Comparison of ENCODE assay signal across 8 cellular contexts in genomic region chr1:116763787-116764465, GRCh38. TPM values are rescaled to one million over a fixed set of nuclear protein-coding genes. Genes with fewer than 3 reads are reported as not detected.
DNase-seq lines count a peak whose midpoint lies in the region; ATAC-seq, FAIRE-seq and TF ChIP-seq lines count a peak whose summit lies in the region.

No MANE protein-coding gene starts in this region.

- H4K20me1 ChIP-seq in DOHH2 (ENCODE audit: control insufficient read depth, insufficient read depth, low read depth, low read length) = no peaks in the 10 kb centered on the region

- H3K9me3 ChIP-seq in DOHH2 (ENCODE audit: control insufficient read depth, insufficient read depth, low read length) (no peaks in the 10 kb centered on the region), kidney (ENCODE audit: control insufficient read depth in 1 of 2, low read length in 2 of 2) (peaks cover 0 to 6% of the 10 kb centered on the region in 2 donors), vagina (no peaks in the 10 kb centered on the region)

- no peaks in the 10 kb centered on the region for H3F3A ChIP-seq in DOHH2 (ENCODE audit: control insufficient read depth, insufficient read depth)

- intact Hi-C loops in kidney (cut with DNase I) = no loop called here
- intact Hi-C loops in vagina (cut with DNase I) = no loop called here

- FAIRE-seq in kidney (lab: Jason Lieb, UNC) = no peak

- DNase-seq in Kasumi-1 (lab: John Stamatoyannopoulos, UW) = peak; percentile 37 to 55
- DNase-seq in activated naive CD4-positive, alpha-beta T cell treated with anti-CD3 and anti-CD28 coated beads, Interleukin-2, amount 10 ng/mL, durations not matched to agents 7 days and 5 days = peak; percentile 64
- DNase-seq in kidney = no peak
- DNase-seq in vagina (ENCODE audit: extremely low spot score in 2 of 2) = no peak

- H3K27me3 ChIP-seq in DOHH2 (ENCODE audit: control insufficient read depth, low read length) = no peaks in the 10 kb centered on the region
- H3K27me3 ChIP-seq in vagina = no peaks in the 10 kb centered on the region

- no peaks in the 10 kb centered on the region for H3K9me2 ChIP-seq in DOHH2 (replicated peaks; ENCODE audit: control insufficient read depth, low read length)

- H3K4me1 ChIP-seq in DOHH2 (ENCODE audit: control insufficient read depth, low read length) = peaks cover 3% of the 10 kb centered on the region
- H3K4me1 ChIP-seq in kidney (ENCODE audit: control insufficient read depth in 1 of 2, insufficient read depth in 1 of 2, low read depth in 1 of 2, low read length in 2 of 2) = no peaks in the 10 kb centered on the region
- H3K4me1 ChIP-seq in vagina = peaks cover 22% of the 10 kb centered on the region

- no peak overlapping the region for H3K4me3 ChIP-seq in DOHH2 (ENCODE audit: low read length)
- peak overlapping the region; percentile 10 to 16 for H3K4me3 ChIP-seq in kidney (ENCODE audit: low read length in 2 of 2)
- no peak overlapping the region for H3K4me3 ChIP-seq in vagina

- no peak overlapping the region for H3K9ac ChIP-seq in kidney (ENCODE audit: low read length in 2 of 2)

- no peak for ATAC-seq in HG03025 (IDR thresholded peaks at IDR 0.05; ENCODE audit: low FRiP score, unreplicated experiment)
- no peak for ATAC-seq in GM19467 (IDR thresholded peaks at IDR 0.05; ENCODE audit: unreplicated experiment)
- ATAC-seq in HG03457 (IDR thresholded peaks at IDR 0.05; ENCODE audit: unreplicated experiment) = no peak

- H3K27ac ChIP-seq in DOHH2 (ENCODE audit: low read depth, low read length) = no peak overlapping the region
- no peak overlapping the region for H3K27ac ChIP-seq in kidney (ENCODE audit: low read depth in 2 of 2, low read length in 2 of 2)
- peak overlapping the region; percentile 29 for H3K27ac ChIP-seq in vagina

- peak overlapping the region; percentile 71 for H3K4me3 Mint-ChIP-seq in activated naive CD4-positive, alpha-beta T cell treated with anti-CD3 and anti-CD28 coated beads, Interleukin-2, amount 10 ng/mL, durations not matched to agents 7 days and 5 days

- no peak overlapping the region for H3K4me2 ChIP-seq in DOHH2 (ENCODE audit: low read length)

- peaks cover 97% of the 10 kb centered on the region for H3K36me3 Mint-ChIP-seq in activated naive CD4-positive, alpha-beta T cell treated with anti-CD3 and anti-CD28 coated beads, Interleukin-2, amount 10 ng/mL, durations not matched to agents 7 days and 5 days

- TF ChIP-seq CTCF in DOHH2 (IDR thresholded peaks at IDR 0.05; ENCODE audit: low read depth, low read length, poor library complexity, severe bottlenecking) = peak; percentile 12
- peak; percentile 35 for TF ChIP-seq CTCF in kidney (IDR thresholded peaks at IDR 0.05; ENCODE audit: borderline replicate concordance, extremely low read depth, insufficient read depth)
- TF ChIP-seq CTCF in vagina (IDR thresholded peaks at IDR 0.05) = no peak

- TF ChIP-seq POLR2A in vagina (IDR thresholded peaks at IDR 0.05) = no peak

- CTCF ChIA-PET in activated naive CD4-positive, alpha-beta T cell treated with anti-CD3 and anti-CD28 coated beads, Interleukin-2, amount 10 ng/mL, durations not matched to agents 7 days and 5 days (lab: Charles Lee) = interaction anchor here (0.5 to 12.8 kb wide), 22 partner anchors 9 to 296 kb away, joined by 3 to 162 read pairs (median 4); partner anchors contain the start of genes CD2 and TTF2

- H3K79me2 ChIP-seq in DOHH2 (ENCODE audit: control insufficient read depth, low read length) = no peaks in the 10 kb centered on the region

- H3K9me3 Mint-ChIP-seq in activated naive CD4-positive, alpha-beta T cell treated with anti-CD3 and anti-CD28 coated beads, Interleukin-2, amount 10 ng/mL, durations not matched to agents 7 days and 5 days = no peaks in the 10 kb centered on the region

- peaks cover 99% of the 10 kb centered on the region for H3K4me1 Mint-ChIP-seq in activated naive CD4-positive, alpha-beta T cell treated with anti-CD3 and anti-CD28 coated beads, Interleukin-2, amount 10 ng/mL, durations not matched to agents 7 days and 5 days

- no peaks in the 10 kb centered on the region for H3K36me3 ChIP-seq in DOHH2 (ENCODE audit: control insufficient read depth, low read length)
- no peaks in the 10 kb centered on the region for H3K36me3 ChIP-seq in kidney (ENCODE audit: control insufficient read depth in 1 of 2, insufficient read depth in 2 of 2, low read length in 2 of 2)
- no peaks in the 10 kb centered on the region for H3K36me3 ChIP-seq in vagina

- H3K27me3 Mint-ChIP-seq in activated naive CD4-positive, alpha-beta T cell treated with anti-CD3 and anti-CD28 coated beads, Interleukin-2, amount 10 ng/mL, durations not matched to agents 7 days and 5 days = no peaks in the 10 kb centered on the region

- H3K27ac Mint-ChIP-seq in activated naive CD4-positive, alpha-beta T cell treated with anti-CD3 and anti-CD28 coated beads, Interleukin-2, amount 10 ng/mL, durations not matched to agents 7 days and 5 days = peak overlapping the region; percentile 99

RNA-seq across cellular contexts. Expression of gene CD2, which starts 9.7 kb away (rescaled TPM):
- 12.1 TPM for total RNA-seq in kidney
- polyA plus RNA-seq in kidney (ENCODE audit: insufficient read depth, low read depth, low replicate concordance) = 0.97 TPM
- 8.3 TPM for total RNA-seq in vagina

Comparison
In these comparisons a context has a peak if more than half of its experiments do, and no peak if none do; other contexts are left out.
1. H3K4me3 ChIP-seq: peak in kidney (2 of 2); none in DOHH2 (single experiment) and vagina (0 of 2).
2. CTCF ChIP-seq: peak in DOHH2 (single experiment) and kidney (single experiment); none in vagina (0 of 3).
3. DNase-seq: peak in Kasumi-1 (2 of 2) and activated naive CD4-positive, alpha-beta T cell treated with anti-CD3 and anti-CD28 coated beads, Interleukin-2, amount 10 ng/mL, durations not matched to agents 7 days and 5 days (single experiment); none in kidney (single experiment) and vagina (0 of 2).